ENCODE assay signal across 27 cellular contexts in the genomic region with DNA sequence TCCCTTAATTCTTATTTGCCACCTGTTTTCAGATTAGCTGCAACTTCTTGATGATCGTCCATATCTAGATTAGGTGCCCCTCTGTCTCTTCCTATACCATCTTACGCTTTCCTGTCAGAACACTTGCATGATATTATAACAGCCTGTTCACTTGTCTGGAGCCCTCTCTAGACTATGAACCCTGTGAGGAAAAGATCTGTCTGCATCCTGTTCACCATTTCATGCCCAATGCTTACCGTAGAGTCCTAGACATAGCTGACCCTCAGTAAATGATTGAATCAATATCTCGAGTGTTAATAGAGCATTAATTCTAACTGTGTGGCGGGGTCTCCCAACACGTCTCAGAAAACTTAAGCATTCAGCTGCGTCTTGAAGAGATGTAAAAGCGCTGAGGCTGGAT. TPM values are rescaled to one million over a fixed set of nuclear protein-coding genes. Genes with fewer than 3 reads are reported as not detected.
"Had no signal": no experiment of that assay in that cellular context is flagged by ENCODE, and none has a peak within 500 bp of the region (broad histone marks: within the 10 kb centered on the region; RNA-seq: fewer than 3 reads in every experiment).

No MANE protein-coding gene starts in this region.

- ATAC-seq: naive thymus-derived CD8-positive, alpha-beta T cell; natural killer cell treated with Interleukin-12 subunit alpha and Interleukin-12 subunit beta and Interleukin-15 and Interleukin-18, amount 100 ng/mL, for 72 hours; psoas muscle; right cardiac atrium; sciatic nerve; stimulated activated effector memory CD8-positive, alpha-beta T cell treated with anti-CD3 and anti-CD28 coated beads, Interleukin-12 subunit alpha, Interleukin-12 subunit beta, amount 100 ng/mL, for 72 hours; stimulated activated naive B cell treated with anti-CD40 and anti-IgM and Interleukin-4, amounts not matched to agents 10 μg/mL and 1 μg/mL and 100 μg/mL, for 72 hours had no signal

- H3K4me3 ChIP-seq: pancreas, psoas muscle, skin epidermis, smooth muscle cell, spleen, stomach, thoracic aorta, thyroid gland, tibial nerve, upper lobe of left lung, vagina had no signal

- FAIRE-seq: pancreas, urothelium cell line had no signal

- H3K4me1 ChIP-seq: psoas muscle, spleen, thyroid gland, upper lobe of left lung, vagina had no signal

- H3K27ac ChIP-seq: neutrophil, pancreas, psoas muscle, skin epidermis, spleen, stomach, thoracic aorta, thyroid gland, tibial nerve, upper lobe of left lung, vagina had no signal

- H3K9me3 ChIP-seq: neutrophil, pancreas, psoas muscle, thoracic aorta, thyroid gland, tibial nerve, vagina had no signal

- H3K36me3 ChIP-seq: neutrophil, pancreas, spleen, stomach, thoracic aorta, thyroid gland, tibial nerve, upper lobe of left lung, vagina had no signal

- H3K27me3 ChIP-seq: neutrophil, pancreas, stomach, thyroid gland, tibial nerve, upper lobe of left lung, vagina had no signal

- DNase-seq: naive B cell; naive thymus-derived CD8-positive, alpha-beta T cell; nephron progenitor cell; nucleus accumbens; pancreas; psoas muscle; right cardiac atrium; spleen; stimulated activated CD4-positive, alpha-beta T cell treated with anti-CD3 and anti-CD28 coated beads, Interleukin-12 subunit alpha, Interleukin-12 subunit beta, amount 100 ng/mL, for 4 hours; stimulated activated CD4-positive, alpha-beta T cell treated with anti-CD3 and anti-CD28 coated beads, Interleukin-1b, Interleukin-23, amount 100 ng/mL, for 48 hours; stimulated activated CD4-positive, alpha-beta T cell treated with anti-CD3 and anti-CD28 coated beads, Interleukin-4, amount 100 ng/mL, for 1 hour; stimulated activated CD4-positive, alpha-beta T cell treated with anti-CD3 and anti-CD28 coated beads, Interleukin-4, amount 100 ng/mL, for 4 hours; stimulated activated naive B cell treated with anti-CD40 and anti-IgM and Interleukin-4, amounts not matched to agents 10 μg/mL and 1 μg/mL and 100 μg/mL, for 72 hours; stimulated activated naive CD4-positive, alpha-beta T cell treated with Interleukin-2 at 50 U/mL for 16 hours; stomach; thyroid gland had no signal

- H3K4me2 ChIP-seq: smooth muscle cell had no signal

RNA-seq across cellular contexts. Expression of a gene that starts 31.8 kb away (rescaled TPM):
- total RNA-seq: naive thymus-derived CD8-positive, alpha-beta T cell had no signal
- polyA plus RNA-seq: naive thymus-derived CD8-positive, alpha-beta T cell had no signal
